17 cellular contexts compared by ENCODE assay signal in genomic region chr9:127871531-127871930, GRCh38. TPM values are rescaled to one million over a fixed set of nuclear protein-coding genes. Genes with fewer than 3 reads are reported as not detected.
DNase-seq lines count a peak whose midpoint lies in the region; ATAC-seq and TF ChIP-seq lines count a peak whose summit lies in the region.
"Had no signal": no experiment of that assay in that cellular context is flagged by ENCODE, and none has a peak within 500 bp of the region (broad histone marks: within the 10 kb centered on the region; RNA-seq: fewer than 3 reads in every experiment).

No MANE protein-coding gene starts in this region.

- H3K36me3 Mint-ChIP-seq in WTC11 = no peaks in the 10 kb centered on the region
- H3K36me3 Mint-ChIP-seq: CD14-positive monocyte, IgD-negative memory B cell had no signal

- 81 to 93% methylated on average over 9 of the region's 9 CpGs for WGBS in tibial nerve, 2 donors

- no peak for TF ChIP-seq POLR2A in tibial nerve (IDR thresholded peaks at IDR 0.05)

- POLR2A ChIA-PET in HEK293 (lab: Yijun Ruan, JAX) (no interaction called here), WTC11 (lab: Charles Lee) (no interaction called here)

- H3K4me3 Mint-ChIP-seq in WTC11 = no peak overlapping the region
- H3K4me3 Mint-ChIP-seq: B cell, IgD-negative memory B cell had no signal

- peak overlapping the region; percentile 73; the same call in 1 of the 2 replicates for H3K27ac Mint-ChIP-seq in WTC11
- H3K27ac Mint-ChIP-seq: B cell, IgD-negative memory B cell had no signal

- no peaks in the 10 kb centered on the region for H3K27me3 ChIP-seq in osteoblast (ENCODE audit: insufficient read depth, low read length)
- no peaks in the 10 kb centered on the region for H3K27me3 ChIP-seq in tibial nerve

- H3K9me3 ChIP-seq in HEK293 (ENCODE audit: control insufficient read depth, insufficient read depth, low read depth, low read length) = no peaks in the 10 kb centered on the region
- no peaks in the 10 kb centered on the region for H3K9me3 ChIP-seq in osteoblast (ENCODE audit: low read depth, low read length)
- no peaks in the 10 kb centered on the region for H3K9me3 ChIP-seq in tibial nerve
- H3K9me3 ChIP-seq: A549 had no signal

- H3K36me3 ChIP-seq in HEK293 (ENCODE audit: control insufficient read depth in 2 of 2, insufficient read depth in 1 of 2, low read length in 2 of 2) = peaks cover 0 to 55% of the 10 kb centered on the region in 2 experiments; a peak in 2 of 3 replicates
- peaks cover 45% of the 10 kb centered on the region for H3K36me3 ChIP-seq in osteoblast (ENCODE audit: insufficient read depth, low read length)
- H3K36me3 ChIP-seq in tibial nerve = peaks cover 0 to 58% (median 0%) of the 10 kb centered on the region in 3 donors

- H3K79me2 ChIP-seq in osteoblast (ENCODE audit: insufficient read depth, low read length) = peaks cover 26% of the 10 kb centered on the region

- DNase-seq in WTC11 (ENCODE audit: low spot score) (no peak), fibroblast of mammary gland (ENCODE audit: low read depth) (peak; percentile 44), osteoblast (ENCODE audit: insufficient read length, low spot score, missing footprints) (peak; percentile 87), tibial nerve (ENCODE audit: low spot score in 2 of 2) (no peak), NCI-H446 (lab: John Stamatoyannopoulos, UW) (no peak), activated gamma-delta T cell treated with Interleukin-2 at 50 U/mL for 16 hours (no peak)
- DNase-seq: DMS79, NCI-H1105 treated with DMSO at 0.1 percent for 48 hours, NCI-H2081, NCI-H2171, NCI-H526 treated with DMSO at 0.1 percent for 48 hours, Right ventricle myocardium superior had no signal

- H3K4me3 ChIP-seq in HEK293 (ENCODE audit: low read depth, low read length) (no peak overlapping the region), fibroblast of mammary gland (ENCODE audit: control insufficient read depth, low read depth, low read length) (no peak overlapping the region), osteoblast (ENCODE audit: insufficient read depth, low read length) (no peak overlapping the region), tibial nerve (no peak overlapping the region)
- H3K4me3 ChIP-seq: A549 had no signal

- H4K20me1 ChIP-seq in osteoblast (ENCODE audit: insufficient read depth, low read length) = peaks cover 15% of the 10 kb centered on the region

- ATAC-seq in WTC11 = no peak
- ATAC-seq: A549 had no signal

- H3K4me2 ChIP-seq in osteoblast (ENCODE audit: insufficient read depth, low read length) = no peak overlapping the region
- H3K4me2 ChIP-seq: A549 had no signal

- no peak for TF ChIP-seq CTCF in HEK293 (tag by site-specific recombination; IDR thresholded peaks at IDR 0.05)
- TF ChIP-seq CTCF in WTC11 (IDR thresholded peaks at IDR 0.05) = no peak
- no peak for TF ChIP-seq CTCF in fibroblast of mammary gland (conservative IDR thresholded peaks at IDR 0.05; ENCODE audit: control insufficient read depth, insufficient read depth, low read depth, low read length)
- TF ChIP-seq CTCF in osteoblast (IDR thresholded peaks at IDR 0.05; ENCODE audit: extremely low read depth, low read depth, low read length) = no peak
- no peak for TF ChIP-seq CTCF in tibial nerve (IDR thresholded peaks at IDR 0.05)

- no peak for TF ChIP-seq EP300 in tibial nerve (IDR thresholded peaks at IDR 0.05)

- no peak overlapping the region for H2AFZ ChIP-seq in osteoblast (ENCODE audit: low read length)

- no peaks in the 10 kb centered on the region for H3K9me3 Mint-ChIP-seq in WTC11
- H3K9me3 Mint-ChIP-seq: CD14-positive monocyte, IgD-negative memory B cell had no signal

- H3K27ac ChIP-seq in HEK293 (ENCODE audit: extremely low read depth, low read depth, low read length) (no peak overlapping the region), osteoblast (ENCODE audit: low read depth, low read length) (no peak overlapping the region), tibial nerve (no peak overlapping the region)
- H3K27ac ChIP-seq: A549 had no signal

- no peaks in the 10 kb centered on the region for H3K4me1 ChIP-seq in HEK293 (ENCODE audit: control insufficient read depth, insufficient read depth, low read length)
- H3K4me1 ChIP-seq in osteoblast (ENCODE audit: insufficient read depth, low read length) = peaks cover 46% of the 10 kb centered on the region
- H3K4me1 ChIP-seq in tibial nerve = peaks cover 0 to 53% (median 33%) of the 10 kb centered on the region in 4 donors

- H3K4me1 Mint-ChIP-seq in WTC11 = peaks cover 10% of the 10 kb centered on the region

- CTCF ChIA-PET in HEK293 (lab: Yijun Ruan, JAX) (interaction anchor here (0.6 to 3.0 kb wide), 4 partner anchors 23 to 364 kb away, joined by 3 to 33 read pairs (median 5); partner anchors contain the start of gene TOR2A), WTC11 (lab: Charles Lee) (interaction anchor here (3.4 to 4.2 kb wide), 2 partner anchors 45 to 137 kb away, joined by 49 to 115 read pairs; partner anchors contain the start of gene TOR2A)

- H3K27me3 Mint-ChIP-seq in WTC11 (ENCODE audit: low read depth) = no peaks in the 10 kb centered on the region
- H3K27me3 Mint-ChIP-seq: B cell had no signal

TF ChIP-seq in HEK293, 187 proteins besides CTCF, POLR2A, EP300 and RAD21:
- TF ChIP-seq PATZ1 (tag by site-specific recombination; IDR thresholded peaks at IDR 0.05) (no peak), ZFHX2 (tag by site-specific recombination; conservative IDR thresholded peaks at IDR 0.05) (peak; percentile 42), EGR2 (tag by site-specific recombination; IDR thresholded peaks at IDR 0.05; ENCODE audit: low read depth) (peak; percentile 65), ZNF114 (tag by site-specific recombination; IDR thresholded peaks at IDR 0.05) (no peak)
TF ChIP-seq in HEK293: peak in this region for 2.

TF ChIP-seq in WTC11, 78 proteins besides CTCF, POLR2A, EP300 and RAD21 (continues in another document):
- TF ChIP-seq ZNF317 (CRISPR knock-in tag; IDR thresholded peaks at IDR 0.05; ENCODE audit: borderline replicate concordance, low read depth) (no peak), GRHL2 (CRISPR knock-in tag; IDR thresholded peaks at IDR 0.05; ENCODE audit: insufficient replicate concordance, severe bottlenecking) (no peak), ERG (CRISPR knock-in tag; IDR thresholded peaks at IDR 0.05) (no peak), ARID4B (CRISPR knock-in tag; IDR thresholded peaks at IDR 0.05; ENCODE audit: borderline replicate concordance) (no peak), HMGA2 (CRISPR knock-in tag; IDR thresholded peaks at IDR 0.05) (no peak)

RNA-seq across cellular contexts. Expression of gene AK1, which starts 5.9 kb away (rescaled TPM):
- total RNA-seq in WTC11 (2021) (27.5 to 34.9 TPM (median 34.4 TPM) in 3 replicates), osteoblast (100 and 106 TPM in 2 replicates), tibial nerve (10 to 100 TPM; 29.9 to 65.1 (median 38.7) TPM)

RNA-seq across cellular contexts. Expression of gene ENG, which starts 17.1 kb away (rescaled TPM):
- total RNA-seq in WTC11 (2021) (3.7 to 4.4 TPM (median 4.2 TPM) in 3 replicates), osteoblast (60.8 and 87.5 TPM in 2 replicates), tibial nerve (100 to 1,000 TPM in 1 of 4 donors, 10 to 100 TPM in 3; 24.9 to 137 (median 85.6) TPM)

RNA-seq across cellular contexts. Expression of gene ST6GALNAC6, which starts 27.9 kb away (rescaled TPM):
- total RNA-seq in WTC11 (2021) (45.1 to 47.5 TPM (median 45.3 TPM) in 3 replicates), osteoblast (52.7 and 53.2 TPM in 2 replicates), tibial nerve (100 to 1,000 TPM; 108 to 193 (median 172) TPM)

RNA-seq across cellular contexts. Expression of gene ST6GALNAC4, which starts 45.3 kb away (rescaled TPM):
- total RNA-seq in WTC11 (2021) (25.1 to 25.7 TPM (median 25.4 TPM) in 3 replicates), osteoblast (29.5 and 33.7 TPM in 2 replicates), tibial nerve (10 to 100 TPM; 23.9 to 70.5 (median 37.0) TPM)

RNA-seq across cellular contexts. Expression of gene PIP5KL1, which starts 59.0 kb away (rescaled TPM):
- total RNA-seq in WTC11 (2021) (15.8 to 20.2 TPM (median 16.8 TPM) in 3 replicates), osteoblast (2.2 and 3.5 TPM in 2 replicates), tibial nerve (under 1 TPM in 1 of 4 donors, not detected in 3; 0.59 TPM)

Comparison
In these comparisons a context has a peak if more than half of its experiments do, and no peak if none do; other contexts are left out.
1. DNase-seq: peak in fibroblast of mammary gland (single experiment) and osteoblast (single experiment); none in WTC11 (single experiment), tibial nerve (0 of 2), NCI-H446 (0 of 2) and activated gamma-delta T cell treated with Interleukin-2 at 50 U/mL for 16 hours (single experiment).